ENCODE assay signal across 22 cellular contexts in the genomic region with DNA sequence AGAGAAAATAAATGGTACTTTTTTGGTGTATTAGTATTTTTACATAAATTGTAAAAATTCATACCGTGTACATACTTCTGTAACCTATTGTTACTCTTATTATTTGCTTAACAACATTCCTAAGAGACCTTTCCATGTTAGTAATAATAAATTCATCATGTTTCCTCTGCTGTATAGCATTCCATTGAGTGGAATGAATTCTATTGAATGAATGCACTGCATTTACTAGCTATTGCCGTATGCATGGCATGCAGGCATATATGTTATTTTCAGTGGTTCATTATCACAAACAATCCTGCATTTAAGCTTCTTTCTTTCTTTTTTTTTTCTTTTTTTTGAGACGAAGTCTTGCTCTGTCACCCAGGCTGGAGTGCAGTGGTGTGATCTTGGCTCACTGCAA.
DNase-seq lines count a peak whose midpoint lies in the region; ATAC-seq and TF ChIP-seq lines count a peak whose summit lies in the region.
"Had no signal": no experiment of that assay in that cellular context is flagged by ENCODE, and none has a peak within 500 bp of the region (broad histone marks: within the 10 kb centered on the region; RNA-seq: fewer than 3 reads in every experiment).

No MANE protein-coding gene starts in this region.

- CTCF ChIA-PET in IMR-90 (lab: Yijun Ruan, JAX), result interaction anchor here (1.1 kb wide), 1 partner anchor 29 kb away, joined by 4 read pairs; no protein-coding TSS in a partner anchor

- in situ Hi-C loops in IMR-90 (cut with MboI; ENCODE audit: low sequenced_read_pairs), result no loop called here

- H3K4me2 ChIP-seq in IMR-90 (ENCODE audit: low read depth, low read length), result no peak overlapping the region
- H3K4me2 ChIP-seq: A549, BLaER1 had no signal

- TF ChIP-seq RAD21 in IMR-90 (IDR thresholded peaks at IDR 0.05; ENCODE audit: low read length), result no peak

- no peak overlapping the region for H3K27ac ChIP-seq in IMR-90 (ENCODE audit: insufficient read depth, low read length)
- H3K27ac ChIP-seq: 22Rv1, A549, BLaER1 had no signal

- no peak for TF ChIP-seq POLR2A in IMR-90 (IDR thresholded peaks at IDR 0.05; ENCODE audit: low read depth, low read length)

- dilution Hi-C loops in IMR-90 (cut with HindIII; ENCODE audit: low sequenced_read_pairs, unreplicated experiment), result no loop called here

- H2AFZ ChIP-seq in IMR-90 (replicated peaks; ENCODE audit: low read length, poor library complexity), result no peak overlapping the region

- peak overlapping the region; percentile 43 for H2BK5ac ChIP-seq in IMR-90 (ENCODE audit: low read depth, low read length, poor library complexity, severe bottlenecking)

- no peaks in the 10 kb centered on the region for H3K9me3 ChIP-seq in IMR-90 (ENCODE audit: control insufficient read depth, insufficient read depth, low read length)
- no peaks in the 10 kb centered on the region for H3K9me3 ChIP-seq in adipocyte (ENCODE audit: control insufficient read depth, low read length)
- H3K9me3 ChIP-seq: A549, BE2C, BLaER1, Caco-2 had no signal

- no CpG with 5 or more reads among the region's 3 CpGs for WGBS in IMR-90 (ENCODE audit: extremely low coverage in 2 of 2, insufficient read length in 1 of 2), 2 experiments

- no peaks in the 10 kb centered on the region for H3K79me1 ChIP-seq in IMR-90 (ENCODE audit: low read depth in 1 of 2, low read length in 2 of 2)

- no peak overlapping the region for H3K14ac ChIP-seq in IMR-90 (replicated peaks; ENCODE audit: low read depth, low read length)

- H3K4me1 ChIP-seq in IMR-90 (ENCODE audit: control insufficient read depth, insufficient read depth, low read length), result peaks cover 2% of the 10 kb centered on the region
- H3K4me1 ChIP-seq in adipocyte (ENCODE audit: control insufficient read depth, insufficient read depth, low read length), result no peaks in the 10 kb centered on the region
- H3K4me1 ChIP-seq: A549, BE2C, BLaER1 had no signal

- no peak overlapping the region for H3K56ac ChIP-seq in IMR-90 (ENCODE audit: extremely low read depth, insufficient read depth, low read length)

- H2AK9ac ChIP-seq in IMR-90 (replicated peaks; ENCODE audit: low read depth, low read length, poor library complexity), result no peak overlapping the region

- H4K20me1 ChIP-seq in IMR-90 (ENCODE audit: insufficient read depth, low read length), result no peaks in the 10 kb centered on the region
- H4K20me1 ChIP-seq: BLaER1 had no signal

- H4K8ac ChIP-seq in IMR-90 (ENCODE audit: low read depth in 2 of 2, low read length in 2 of 2), result peak overlapping the region in 1 of 2 experiments; percentile 74; a peak in 1 of 4 replicates

- no peak for TF ChIP-seq CTCF in AG10803 (conservative IDR thresholded peaks at IDR 0.05; ENCODE audit: low read length)
- TF ChIP-seq CTCF in IMR-90 (conservative IDR thresholded peaks at IDR 0.05; ENCODE audit: low read depth, low read length), result no peak

- no peak overlapping the region for H4K5ac ChIP-seq in IMR-90 (ENCODE audit: low read depth, low read length)

- no peak overlapping the region for H3K18ac ChIP-seq in IMR-90 (ENCODE audit: low read depth, low read length)

- no peak overlapping the region for H4K91ac ChIP-seq in IMR-90 (ENCODE audit: insufficient read depth, low read depth, low read length)

- H3K36me3 ChIP-seq in IMR-90 (ENCODE audit: control insufficient read depth, insufficient read depth, low read length), result no peaks in the 10 kb centered on the region
- no peaks in the 10 kb centered on the region for H3K36me3 ChIP-seq in adipocyte (ENCODE audit: control insufficient read depth, insufficient read depth, low read length, severe bottlenecking)
- H3K36me3 ChIP-seq: BE2C, BLaER1 had no signal

- H3K4ac ChIP-seq in IMR-90 (ENCODE audit: low read depth, low read length), result peak overlapping the region; percentile 73; the same call in 1 of the 2 replicates

- peak overlapping the region; percentile 80; the same call in 1 of the 2 replicates for H2BK20ac ChIP-seq in IMR-90 (ENCODE audit: low read depth, low read length)

- H3K9ac ChIP-seq in IMR-90 (ENCODE audit: low read depth, low read length) (no peak overlapping the region), adipocyte (ENCODE audit: low read length) (no peak overlapping the region)
- H3K9ac ChIP-seq: BLaER1 had no signal

- H2BK15ac ChIP-seq in IMR-90 (ENCODE audit: low read depth, low read length), result no peak overlapping the region

- H2AK5ac ChIP-seq in IMR-90 (ENCODE audit: low read depth, low read length), result no peak overlapping the region

- H2BK120ac ChIP-seq in IMR-90 (ENCODE audit: low read depth, low read length), result no peak overlapping the region

- intact Hi-C loops in IMR-90 (cut with micrococcal nuclease), result no loop called here

- H3K27me3 ChIP-seq in IMR-90 (ENCODE audit: control insufficient read depth, insufficient read depth, low read length) (no peaks in the 10 kb centered on the region), adipocyte (replicated peaks; ENCODE audit: control insufficient read depth, insufficient read depth, low read length) (no peaks in the 10 kb centered on the region)
- H3K27me3 ChIP-seq: BE2C, BLaER1 had no signal

- H3K9me1 ChIP-seq in IMR-90 (ENCODE audit: insufficient read depth, low read length), result peaks cover 2% of the 10 kb centered on the region; the same call in 1 of the 2 replicates

- DNase-seq in AG10803 (ENCODE audit: low read depth) (peak; percentile 12), IMR-90 (peak; percentile 54), adipocyte (ENCODE audit: low read depth) (peak; percentile 34), iris pigment epithelial cell (ENCODE audit: low read depth) (peak; percentile 10), COR-L47 (lab: John Stamatoyannopoulos, UW) (no peak)
- no peak for DNase-seq in activated CD4-positive, CD25-positive, alpha-beta regulatory T cell treated with anti-CD3 and anti-CD28 coated beads, Interleukin-2, amount 50 U/mL, for 72 hours
- no peak for DNase-seq in stimulated activated CD4-positive, alpha-beta T cell treated with anti-CD3 and anti-CD28 coated beads, Interleukin-4, amount 100 ng/mL, for 4 hours
- DNase-seq: BE2C; C1 segment of cervical spinal cord; Caco-2; Calu3; CD4-positive, alpha-beta memory T cell; CD4-positive, CD25-positive, alpha-beta regulatory T cell; CD8-positive, alpha-beta memory T cell; DMS79 treated with DMSO at 0.1 percent for 48 hours; EL; GDM1 had no signal

- ATAC-seq in IMR-90 (ENCODE audit: low read depth) (peak; percentile 87), GM19455 (IDR thresholded peaks at IDR 0.05; ENCODE audit: unreplicated experiment) (no peak)
- ATAC-seq: GM12878 had no signal

- no peak overlapping the region for H3K4me3 ChIP-seq in AG10803 (ENCODE audit: low read length)
- no peak overlapping the region for H3K4me3 ChIP-seq in IMR-90 (ENCODE audit: insufficient read depth, low read depth, low read length)
- no peak overlapping the region for H3K4me3 ChIP-seq in adipocyte (ENCODE audit: low read length)
- H3K4me3 ChIP-seq: A549, BLaER1, GM12878 had no signal

- no TSS peak for BruUV-seq in IMR-90 (replicated peaks; lab: Mats Ljungman, UMichigan)

- no peak overlapping the region for H3K23ac ChIP-seq in IMR-90 (ENCODE audit: low read depth, low read length)

- POLR2A ChIA-PET in IMR-90 (lab: Charles Lee; ENCODE audit: unreplicated experiment), result no interaction called here

TF ChIP-seq in IMR-90, 13 proteins besides CTCF, POLR2A, EP300 and RAD21:
- TF ChIP-seq RCOR1 (IDR thresholded peaks at IDR 0.05; ENCODE audit: insufficient replicate concordance, low read length), result no peak
- TF ChIP-seq, protein P1, sequence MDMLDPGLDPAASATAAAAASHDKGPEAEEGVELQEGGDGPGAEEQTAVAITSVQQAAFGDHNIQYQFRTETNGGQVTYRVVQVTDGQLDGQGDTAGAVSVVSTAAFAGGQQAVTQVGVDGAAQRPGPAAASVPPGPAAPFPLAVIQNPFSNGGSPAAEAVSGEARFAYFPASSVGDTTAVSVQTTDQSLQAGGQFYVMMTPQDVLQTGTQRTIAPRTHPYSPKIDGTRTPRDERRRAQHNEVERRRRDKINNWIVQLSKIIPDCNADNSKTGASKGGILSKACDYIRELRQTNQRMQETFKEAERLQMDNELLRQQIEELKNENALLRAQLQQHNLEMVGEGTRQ (IDR thresholded peaks at IDR 0.05; ENCODE audit: low read depth, low read length), result no peak
- no peak for TF ChIP-seq FOS (IDR thresholded peaks at IDR 0.05; ENCODE audit: low read depth, low read length)
- no peak for TF ChIP-seq NFE2L2 (IDR thresholded peaks at IDR 0.05; ENCODE audit: low read depth, low read length)
- no peak for TF ChIP-seq SMC3 (IDR thresholded peaks at IDR 0.05; ENCODE audit: low read depth, low read length)
- no peak for TF ChIP-seq CEBPB (IDR thresholded peaks at IDR 0.05; ENCODE audit: low read depth, low read length)
- no peak for TF ChIP-seq MAZ (IDR thresholded peaks at IDR 0.05; ENCODE audit: borderline replicate concordance, low read depth, low read length)
- TF ChIP-seq CHD1 (IDR thresholded peaks at IDR 0.05; ENCODE audit: low read depth, low read length), result no peak
- no peak for TF ChIP-seq MAFK (IDR thresholded peaks at IDR 0.05; ENCODE audit: low read depth, low read length)
- no peak for TF ChIP-seq RFX5 (IDR thresholded peaks at IDR 0.05; ENCODE audit: low read depth, low read length)
- TF ChIP-seq, protein P2, sequence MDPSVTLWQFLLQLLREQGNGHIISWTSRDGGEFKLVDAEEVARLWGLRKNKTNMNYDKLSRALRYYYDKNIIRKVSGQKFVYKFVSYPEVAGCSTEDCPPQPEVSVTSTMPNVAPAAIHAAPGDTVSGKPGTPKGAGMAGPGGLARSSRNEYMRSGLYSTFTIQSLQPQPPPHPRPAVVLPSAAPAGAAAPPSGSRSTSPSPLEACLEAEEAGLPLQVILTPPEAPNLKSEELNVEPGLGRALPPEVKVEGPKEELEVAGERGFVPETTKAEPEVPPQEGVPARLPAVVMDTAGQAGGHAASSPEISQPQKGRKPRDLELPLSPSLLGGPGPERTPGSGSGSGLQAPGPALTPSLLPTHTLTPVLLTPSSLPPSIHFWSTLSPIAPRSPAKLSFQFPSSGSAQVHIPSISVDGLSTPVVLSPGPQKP (IDR thresholded peaks at IDR 0.05; ENCODE audit: borderline replicate concordance, low read depth, low read length), result no peak
- no peak for TF ChIP-seq BHLHE40 (IDR thresholded peaks at IDR 0.05; ENCODE audit: low read depth, low read length)
- no peak for TF ChIP-seq MXI1 (IDR thresholded peaks at IDR 0.05; ENCODE audit: borderline replicate concordance, low read depth, low read length)

Comparison
In these comparisons a context has a peak if more than half of its experiments do, and no peak if none do; other contexts are left out.
1. DNase-seq: peak in AG10803 (single experiment), IMR-90 (single experiment), adipocyte (single experiment) and iris pigment epithelial cell (single experiment); none in COR-L47 (single experiment), activated CD4-positive, CD25-positive, alpha-beta regulatory T cell treated with anti-CD3 and anti-CD28 coated beads, Interleukin-2, amount 50 U/mL, for 72 hours (single experiment) and stimulated activated CD4-positive, alpha-beta T cell treated with anti-CD3 and anti-CD28 coated beads, Interleukin-4, amount 100 ng/mL, for 4 hours (0 of 2).